Comparison of ENCODE assay signal across 9 cellular contexts in genomic region chr4:42654606-42655005, GRCh38. TPM values are rescaled to one million over a fixed set of nuclear protein-coding genes. Genes with fewer than 3 reads are reported as not detected.
DNase-seq lines count a peak whose midpoint lies in the region; ATAC-seq, FAIRE-seq and TF ChIP-seq lines count a peak whose summit lies in the region.
"Had no signal": no experiment of that assay in that cellular context is flagged by ENCODE, and none has a peak within 500 bp of the region (broad histone marks: within the 10 kb centered on the region; RNA-seq: fewer than 3 reads in every experiment).

No MANE protein-coding gene starts in this region.

- CTCF ChIA-PET in activated CD8-positive, alpha-beta memory T cell treated with anti-CD3 and anti-CD28 coated beads, Interleukin-2, amount 10 ng/mL, durations not matched to agents 7 days and 5 days (lab: Charles Lee): interaction anchor here (1.0 to 1.2 kb wide), 3 partner anchors 9 to 113 kb away, joined by 3 to 4 read pairs (median 3); no protein-coding TSS in a partner anchor

- ATAC-seq in activated CD8-positive, alpha-beta memory T cell treated with anti-CD3 and anti-CD28 coated beads, Interleukin-2, amount 10 ng/mL, durations not matched to agents 7 days and 5 days: no peak
- ATAC-seq in HG02798 (IDR thresholded peaks at IDR 0.05; ENCODE audit: poor library complexity, unreplicated experiment) (peak; percentile 18), SK-N-SH treated with all-trans-retinoic acid at 6 μM for 48 hours (no peak; the same call in 2 of the 3 replicates)

- no peak for DNase-seq in activated CD8-positive, alpha-beta memory T cell treated with anti-CD3 and anti-CD28 coated beads, Interleukin-2, amount 10 ng/mL, durations not matched to agents 7 days and 5 days
- no peak for DNase-seq in activated CD8-positive, alpha-beta memory T cell treated with anti-CD3 and anti-CD28 coated beads for 24 hours
- DNase-seq in fibroblast of gingiva (ENCODE audit: low read depth) (peak; percentile 32), small intestine (peak; percentile 28), NCI-H2171 (lab: John Stamatoyannopoulos, UW) (no peak), amniotic stem cell (lab: John Stamatoyannopoulos, UW) (no peak)

- H3K27ac ChIP-seq in small intestine (ENCODE audit: low read depth in 1 of 2, low read length in 1 of 2): peak overlapping the region; percentile 46 to 47

- H3K9me3 ChIP-seq in small intestine (ENCODE audit: control insufficient read depth, low read depth): no peaks in the 10 kb centered on the region

- FAIRE-seq in small intestine (lab: Jason Lieb, UNC): no peak
- FAIRE-seq: G401.6 had no signal

- H3K27ac Mint-ChIP-seq in activated CD8-positive, alpha-beta memory T cell treated with anti-CD3 and anti-CD28 coated beads, Interleukin-2, amount 10 ng/mL, durations not matched to agents 7 days and 5 days: peak overlapping the region; percentile 98

- peak overlapping the region; percentile 94 for H3K4me3 Mint-ChIP-seq in activated CD8-positive, alpha-beta memory T cell treated with anti-CD3 and anti-CD28 coated beads, Interleukin-2, amount 10 ng/mL, durations not matched to agents 7 days and 5 days

- peaks cover 19% of the 10 kb centered on the region for H3K9me3 Mint-ChIP-seq in activated CD8-positive, alpha-beta memory T cell treated with anti-CD3 and anti-CD28 coated beads, Interleukin-2, amount 10 ng/mL, durations not matched to agents 7 days and 5 days (ENCODE audit: low read depth)

- H3K27me3 ChIP-seq in small intestine (ENCODE audit: control insufficient read depth in 2 of 2, insufficient read depth in 2 of 2, low read length in 2 of 2): no peaks in the 10 kb centered on the region

- peak overlapping the region in 1 of 2 donors; percentile 3 for H3K4me3 ChIP-seq in small intestine (ENCODE audit: low read depth in 1 of 2, low read length in 2 of 2)

- peaks cover 45% of the 10 kb centered on the region for H3K4me1 Mint-ChIP-seq in activated CD8-positive, alpha-beta memory T cell treated with anti-CD3 and anti-CD28 coated beads, Interleukin-2, amount 10 ng/mL, durations not matched to agents 7 days and 5 days

- H3K4me1 ChIP-seq in small intestine (ENCODE audit: control insufficient read depth in 2 of 2, insufficient read depth in 1 of 2, low read depth in 1 of 2, low read length in 1 of 2): peaks cover 3 to 18% of the 10 kb centered on the region in 2 donors

- 41 to 56% (median 50%) methylated on average over 1 of the region's 1 CpG for WGBS in small intestine, 3 donors

- peaks cover 43% of the 10 kb centered on the region for H3K36me3 Mint-ChIP-seq in activated CD8-positive, alpha-beta memory T cell treated with anti-CD3 and anti-CD28 coated beads, Interleukin-2, amount 10 ng/mL, durations not matched to agents 7 days and 5 days

- H3K36me3 ChIP-seq in small intestine (ENCODE audit: control insufficient read depth in 2 of 2, insufficient read depth in 2 of 2, low read length in 2 of 2): no peaks in the 10 kb centered on the region

- H3K27me3 Mint-ChIP-seq in activated CD8-positive, alpha-beta memory T cell treated with anti-CD3 and anti-CD28 coated beads, Interleukin-2, amount 10 ng/mL, durations not matched to agents 7 days and 5 days: no peaks in the 10 kb centered on the region

TF ChIP-seq in SK-N-SH treated with all-trans-retinoic acid at 6 μM for 48 hours, 23 proteins besides CTCF, POLR2A, EP300 and RAD21:
- TF ChIP-seq PPARA (CRISPR knock-in tag; IDR thresholded peaks at IDR 0.05; ENCODE audit: borderline replicate concordance) (no peak), ISL1 (CRISPR knock-in tag; IDR thresholded peaks at IDR 0.05) (peak; percentile 36; the same call in 1 of the 2 replicates), ZC3H10 (CRISPR knock-in tag; IDR thresholded peaks at IDR 0.05) (no peak), GLIS3 (CRISPR knock-in tag; IDR thresholded peaks at IDR 0.05) (no peak)

RNA-seq across cellular contexts. Expression of gene ATP8A1, which starts 2.3 kb away (rescaled TPM):
- total RNA-seq in activated CD8-positive, alpha-beta memory T cell treated with anti-CD3 and anti-CD28 coated beads, Interleukin-2, amount 10 ng/mL, durations not matched to agents 7 days and 5 days: 10 to 100 TPM; 31.3 to 43.8 TPM
- 10 to 100 TPM in 1 of 3 donors, 1 to 10 TPM in 2; 5.1 to 11.4 (median 7.4) TPM for polyA plus RNA-seq in small intestine

Comparison
In these comparisons a context has a peak if more than half of its experiments do, and no peak if none do; other contexts are left out.
1. DNase-seq: peak in fibroblast of gingiva (single experiment) and small intestine (single experiment); none in activated CD8-positive, alpha-beta memory T cell treated with anti-CD3 and anti-CD28 coated beads, Interleukin-2, amount 10 ng/mL, durations not matched to agents 7 days and 5 days (single experiment), activated CD8-positive, alpha-beta memory T cell treated with anti-CD3 and anti-CD28 coated beads for 24 hours (single experiment), NCI-H2171 (single experiment) and amniotic stem cell (single experiment).